In the genomic region with DNA sequence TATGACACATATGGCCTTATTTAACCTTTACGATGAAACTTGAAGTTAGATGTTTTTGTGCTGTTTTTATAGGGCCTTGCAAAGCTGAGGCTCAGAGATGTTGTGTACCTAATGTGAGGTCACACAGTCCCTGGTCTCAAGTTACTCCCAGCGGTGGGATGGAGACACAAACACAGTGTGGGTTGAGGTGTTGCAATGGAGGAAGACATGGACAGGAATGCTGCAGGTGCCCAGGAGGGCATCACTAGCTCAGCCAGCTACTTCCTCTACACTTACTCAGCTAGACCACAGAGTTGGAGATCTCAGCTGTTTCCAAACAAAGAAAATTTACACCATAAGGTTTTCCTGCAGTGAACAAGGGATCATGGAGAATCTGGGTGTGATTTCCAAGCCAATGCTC, we compare ENCODE assay signal across 25 cellular contexts. TPM values are rescaled to one million over a fixed set of nuclear protein-coding genes. Genes with fewer than 3 reads are reported as not detected.
"Had no signal": no experiment of that assay in that cellular context is flagged by ENCODE, and none has a peak within 500 bp of the region (broad histone marks: within the 10 kb centered on the region; RNA-seq: fewer than 3 reads in every experiment).

No MANE protein-coding gene starts in this region.

- H3K27me3 ChIP-seq: right atrium auricular region had no signal

- H3K4me1 Mint-ChIP-seq: naive thymus-derived CD8-positive, alpha-beta T cell had no signal

- H2AFZ ChIP-seq: hepatocyte had no signal

- H3K9me3 ChIP-seq: esophagus squamous epithelium, mucosa of descending colon, neutrophil, right atrium auricular region, stomach, thoracic aorta, transverse colon had no signal

- H3K27ac ChIP-seq: esophagus squamous epithelium, hepatocyte, neutrophil, right atrium auricular region, stomach, thoracic aorta, transverse colon had no signal

- H3K27ac Mint-ChIP-seq: dendritic cell treated with granulocyte-macrophage colony-stimulating factor and Interleukin-4, amounts not matched to agents 40 ng/mL and 50 ng/mL, for 4 days; effector memory CD8-positive, alpha-beta T cell; naive thymus-derived CD8-positive, alpha-beta T cell had no signal

- H3K4me1 ChIP-seq: esophagus squamous epithelium, right atrium auricular region, stomach, transverse colon had no signal

- H3K4me2 ChIP-seq: hepatocyte had no signal

- H3K4me3 Mint-ChIP-seq: dendritic cell treated with granulocyte-macrophage colony-stimulating factor and Interleukin-4, amounts not matched to agents 40 ng/mL and 50 ng/mL, for 4 days; effector memory CD8-positive, alpha-beta T cell; naive thymus-derived CD8-positive, alpha-beta T cell had no signal

- ATAC-seq: effector memory CD8-positive, alpha-beta T cell; left colon; mucosa of descending colon; naive thymus-derived CD8-positive, alpha-beta T cell had no signal

- H3K9me3 Mint-ChIP-seq: dendritic cell treated with granulocyte-macrophage colony-stimulating factor and Interleukin-4, amounts not matched to agents 40 ng/mL and 50 ng/mL, for 4 days; effector memory CD8-positive, alpha-beta T cell; naive thymus-derived CD8-positive, alpha-beta T cell had no signal

- DNase-seq: effector memory CD8-positive, alpha-beta T cell; esophagus squamous epithelium; foreskin fibroblast; kidney; left colon; mammary epithelial cell; mucosa of descending colon; naive thymus-derived CD8-positive, alpha-beta T cell; posterior cingulate gyrus; small intestine; stimulated activated CD4-positive, alpha-beta T cell treated with anti-CD3 and anti-CD28 coated beads, Interleukin-12 subunit alpha, Interleukin-12 subunit beta, amount 100 ng/mL, for 4 hours; stimulated activated naive CD4-positive, alpha-beta T cell; stomach; substantia nigra; transverse colon had no signal

- H3K4me3 ChIP-seq: esophagus squamous epithelium, hepatocyte, mucosa of descending colon, right atrium auricular region, stomach, thoracic aorta, transverse colon had no signal

- H3K79me2 ChIP-seq: hepatocyte had no signal

- H3K36me3 ChIP-seq: esophagus squamous epithelium, neutrophil, right atrium auricular region, stomach, thoracic aorta, transverse colon had no signal

- H3K36me3 Mint-ChIP-seq: naive thymus-derived CD8-positive, alpha-beta T cell had no signal

RNA-seq across cellular contexts. Expression of a gene that starts 15.5 kb away (rescaled TPM):
- total RNA-seq: esophagus squamous epithelium; kidney; left colon; lower leg skin; mucosa of descending colon; naive thymus-derived CD8-positive, alpha-beta T cell; osteoblast; right atrium auricular region; thoracic aorta; transverse colon; urinary bladder had no signal
- polyA plus RNA-seq: naive thymus-derived CD8-positive, alpha-beta T cell; small intestine; urinary bladder had no signal

RNA-seq across cellular contexts. Expression of a gene that starts 34.0 kb away (rescaled TPM):
- total RNA-seq: naive thymus-derived CD8-positive, alpha-beta T cell had no signal
- polyA plus RNA-seq: naive thymus-derived CD8-positive, alpha-beta T cell had no signal

RNA-seq across cellular contexts. Expression of a gene that starts 52.5 kb away (rescaled TPM):
- total RNA-seq: epithelial cell of proximal tubule; mammary epithelial cell; naive thymus-derived CD8-positive, alpha-beta T cell; urinary bladder had no signal
- polyA plus RNA-seq: mammary epithelial cell; naive thymus-derived CD8-positive, alpha-beta T cell; neural cell had no signal
